ENCODE assay signal across 8 cellular contexts in genomic region chr4:77155631-77156345, GRCh38. TPM values are rescaled to one million over a fixed set of nuclear protein-coding genes. Genes with fewer than 3 reads are reported as not detected.
A peak's percentile ranks its signal among the peaks of the same experiment; 100 is the strongest.
DNase-seq lines count a peak whose midpoint lies in the region; ATAC-seq, FAIRE-seq and TF ChIP-seq lines count a peak whose summit lies in the region.

No MANE protein-coding gene starts in this region.

- CTCF ChIA-PET in A549 (lab: Yijun Ruan, JAX), result interaction anchor here (0.8 kb wide), 1 partner anchor 48 kb away, joined by 3 read pairs; no protein-coding TSS in a partner anchor

- H3K18ac ChIP-seq in mesenchymal stem cell (ENCODE audit: low read depth in 1 of 2, low read length in 2 of 2), result no peak overlapping the region

- H3K27me3 ChIP-seq in HUES48 (ENCODE audit: control insufficient read depth, insufficient read depth, low read length) (no peaks in the 10 kb centered on the region), mesenchymal stem cell (ENCODE audit: control insufficient read depth in 1 of 2, insufficient read depth in 1 of 2, low read length in 2 of 2) (no peaks in the 10 kb centered on the region), vagina (no peaks in the 10 kb centered on the region)

- POLR2A ChIA-PET in A549 (lab: Yijun Ruan, JAX), result interaction anchor here (1.2 kb wide), 1 partner anchor 10 kb away, joined by 3 read pairs; no protein-coding TSS in a partner anchor

- in situ Hi-C loops in astrocyte of the cerebellum (cut with HindIII; ENCODE audit: low sequenced_read_pairs), result no loop called here

- intact Hi-C loops in vagina (cut with DNase I), result loop anchor here (2.0 kb wide), 1 partner anchor 79 kb away; no protein-coding TSS in a partner anchor

- H4K91ac ChIP-seq in mesenchymal stem cell (ENCODE audit: low read length), result no peak overlapping the region

- H3K9ac ChIP-seq in HUES48 (ENCODE audit: low read depth, low read length), result peak overlapping the region; percentile 60
- H3K9ac ChIP-seq in mesenchymal stem cell (ENCODE audit: low read length), result peak overlapping the region; percentile 95

- H2BK120ac ChIP-seq in mesenchymal stem cell (ENCODE audit: low read depth, low read length), result no peak overlapping the region

- FAIRE-seq in A549 (lab: Jason Lieb, UNC), result no peak

- H2BK12ac ChIP-seq in mesenchymal stem cell (ENCODE audit: low read length in 2 of 2), result no peak overlapping the region

- no peak overlapping the region for H2AK5ac ChIP-seq in mesenchymal stem cell (ENCODE audit: low read length, severe bottlenecking)

- H3K36me3 ChIP-seq in HUES48 (ENCODE audit: control insufficient read depth, insufficient read depth, low read length), result peaks cover 18% of the 10 kb centered on the region
- H3K36me3 ChIP-seq in mesenchymal stem cell (ENCODE audit: control insufficient read depth in 1 of 2, insufficient read depth in 2 of 2, low read depth in 1 of 2, low read length in 2 of 2), result peaks cover 0 to 21% of the 10 kb centered on the region in 2 experiments
- peaks cover 0 to 6% of the 10 kb centered on the region in 2 donors for H3K36me3 ChIP-seq in vagina

- no peak overlapping the region for H2BK5ac ChIP-seq in mesenchymal stem cell (ENCODE audit: low read depth, low read length, poor library complexity, severe bottlenecking)

- ATAC-seq in A549 (no peak), GM19463 (IDR thresholded peaks at IDR 0.05; ENCODE audit: unreplicated experiment) (no peak)

- H3K4me2 ChIP-seq in A549 (peak overlapping the region; percentile 92), mesenchymal stem cell (ENCODE audit: low read length, poor library complexity, severe bottlenecking) (peak overlapping the region; percentile 77)

- no peak overlapping the region for H2BK15ac ChIP-seq in mesenchymal stem cell (ENCODE audit: low read depth, poor library complexity, severe bottlenecking)

- peaks cover 5% of the 10 kb centered on the region for H3K79me1 ChIP-seq in mesenchymal stem cell (replicated peaks; ENCODE audit: low read length, poor library complexity, severe bottlenecking)

- TF ChIP-seq CTCF in A549 (IDR thresholded peaks at IDR 0.05) (no peak), astrocyte of the cerebellum (IDR thresholded peaks at IDR 0.05; ENCODE audit: low read depth, low read length, missing control alignments) (no peak), vagina (IDR thresholded peaks at IDR 0.05) (no peak)

- no peak for TF ChIP-seq POLR2A in A549 (IDR thresholded peaks at IDR 0.05; ENCODE audit: low read length)
- no peak for TF ChIP-seq POLR2A in vagina (IDR thresholded peaks at IDR 0.05)

- no peak overlapping the region for H4K8ac ChIP-seq in mesenchymal stem cell (ENCODE audit: low read length)

- TF ChIP-seq EP300 in A549 (IDR thresholded peaks at IDR 0.05), result no peak

- peak overlapping the region; percentile 80 for H3K4me3 ChIP-seq in A549
- peak overlapping the region; percentile 82 for H3K4me3 ChIP-seq in HUES48 (ENCODE audit: low read depth, low read length)
- H3K4me3 ChIP-seq in astrocyte of the cerebellum (ENCODE audit: low read depth, low read length), result peak overlapping the region; percentile 95
- peak overlapping the region in 1 of 2 experiments; percentile 88 for H3K4me3 ChIP-seq in mesenchymal stem cell (ENCODE audit: insufficient read depth in 1 of 2, low read depth in 1 of 2, low read length in 2 of 2)
- H3K4me3 ChIP-seq in vagina, result peak overlapping the region; percentile 88 to 91

- H2AFZ ChIP-seq in mesenchymal stem cell (ENCODE audit: low read depth, low read length), result no peak overlapping the region

- 54% methylated on average over 14 of the region's 14 CpGs for WGBS in A549 (ENCODE audit: missing lambda C conversion rate)
- 22% methylated on average over 10 of the region's 14 CpGs for WGBS in mesenchymal stem cell

- H3K4ac ChIP-seq in mesenchymal stem cell (ENCODE audit: low read depth in 1 of 2, low read length in 2 of 2), result no peak overlapping the region

- no peak for TF ChIP-seq RAD21 in A549 (conservative IDR thresholded peaks at IDR 0.05 in 1 of 2, IDR thresholded peaks at IDR 0.05 in 1 of 2)

- peaks cover 12% of the 10 kb centered on the region; the same call in 2 of the 3 replicates for H3K4me1 ChIP-seq in A549
- peaks cover 19% of the 10 kb centered on the region for H3K4me1 ChIP-seq in HUES48 (ENCODE audit: control insufficient read depth, insufficient read depth, low read length)
- H3K4me1 ChIP-seq in mesenchymal stem cell (ENCODE audit: control insufficient read depth, insufficient read depth, low read depth, low read length), result no peaks in the 10 kb centered on the region
- peaks cover 28% of the 10 kb centered on the region for H3K4me1 ChIP-seq in vagina

- H3K23ac ChIP-seq in mesenchymal stem cell (ENCODE audit: low read length in 2 of 2), result no peak overlapping the region

- no peaks in the 10 kb centered on the region for H3K9me3 ChIP-seq in A549
- no peaks in the 10 kb centered on the region for H3K9me3 ChIP-seq in HUES48 (ENCODE audit: control insufficient read depth, insufficient read depth, low read length)
- H3K9me3 ChIP-seq in mesenchymal stem cell (ENCODE audit: control insufficient read depth, low read length), result no peaks in the 10 kb centered on the region
- H3K9me3 ChIP-seq in vagina, result no peaks in the 10 kb centered on the region

- DNase-seq in A549 (ENCODE audit: low read depth in 1 of 2, low spot score in 1 of 2) (no peak), astrocyte of the cerebellum (ENCODE audit: low read depth) (no peak), mesenchymal stem cell (no peak), vagina (ENCODE audit: extremely low spot score in 2 of 2) (no peak), Kasumi-1 (lab: John Stamatoyannopoulos, UW) (no peak)
- no peak for DNase-seq in stimulated activated naive CD4-positive, alpha-beta T cell (lab: John Stamatoyannopoulos, UW)

- H3K27ac ChIP-seq in A549, result peak overlapping the region; percentile 68 to 77
- peak overlapping the region; percentile 84 for H3K27ac ChIP-seq in HUES48 (ENCODE audit: low read depth, low read length)
- peak overlapping the region; percentile 61 for H3K27ac ChIP-seq in mesenchymal stem cell (ENCODE audit: low read length, poor library complexity, severe bottlenecking)
- H3K27ac ChIP-seq in vagina, result peak overlapping the region; percentile 96

- H3K14ac ChIP-seq in mesenchymal stem cell (ENCODE audit: low read length in 2 of 2), result no peak overlapping the region

TF ChIP-seq in A549, 52 proteins besides CTCF, POLR2A, EP300 and RAD21:
- TF ChIP-seq TFCP2L1 (CRISPR knock-in tag; IDR thresholded peaks at IDR 0.05) (no peak), RCOR1 (IDR thresholded peaks at IDR 0.05; ENCODE audit: low read depth, low read length) (no peak), HOXB13 (CRISPR knock-in tag; IDR thresholded peaks at IDR 0.05; ENCODE audit: low read depth) (no peak), ESRRA (IDR thresholded peaks at IDR 0.05; ENCODE audit: borderline replicate concordance, low read length) (no peak), TP53 (CRISPR knock-in tag; IDR thresholded peaks at IDR 0.05) (no peak), JUN (IDR thresholded peaks at IDR 0.05) (no peak), KDM1A (IDR thresholded peaks at IDR 0.05; ENCODE audit: low read depth) (no peak), SMC3 (IDR thresholded peaks at IDR 0.05) (no peak), CBX2 (IDR thresholded peaks at IDR 0.05; ENCODE audit: borderline replicate concordance, low read depth) (no peak), NR3C1 (IDR thresholded peaks at IDR 0.05) (no peak), BCL3 (IDR thresholded peaks at IDR 0.05) (no peak), PHF8 (IDR thresholded peaks at IDR 0.05; ENCODE audit: borderline replicate concordance, low read depth) (no peak), FOSB (CRISPR knock-in tag; IDR thresholded peaks at IDR 0.05) (no peak), RFX5 (IDR thresholded peaks at IDR 0.05) (no peak), HEYL (CRISPR knock-in tag; IDR thresholded peaks at IDR 0.05) (no peak), HDAC2 (IDR thresholded peaks at IDR 0.05) (no peak)

RNA-seq across cellular contexts. Expression of gene CCNG2, which starts 1.2 kb away (rescaled TPM):
- 9.8 and 10.2 TPM in 2 replicates for polyA plus RNA-seq in A549 (2011; rRNA removed)
- 0.91 and 1.2 TPM in 2 replicates for polyA plus RNA-seq in A549 (2012; cell fraction: cytosol; rRNA removed)
- 0.44 and 0.98 TPM in 2 replicates for polyA plus RNA-seq in A549 (2012; cell fraction: nucleus; rRNA removed)
- 2.1 to 4.5 TPM (median 3.9 TPM) in 3 replicates for polyA plus RNA-seq in A549 (2017; fragmentation: RNase III; extraction: RNeasy Plus Mini Kit Qiagen cat#74134 plus additional on column Dnase treatment)
- polyA minus RNA-seq in A549 (2011; rRNA and poly(A)+ RNA removed), result 1.9 and 2.1 TPM in 2 replicates
- polyA plus RNA-seq in mesenchymal stem cell (2013, experiment 1 of 2), result 34.1 TPM
- polyA plus RNA-seq in mesenchymal stem cell (2013, experiment 2 of 2), result 35.7 TPM
- 31.4 TPM for total RNA-seq in vagina
